1 cellular context compared by ENCODE assay signal in genomic region chr12:51341259-51342007, GRCh38.
TF ChIP-seq lines count a peak whose summit lies in the region.

No MANE protein-coding gene starts in this region.

TF ChIP-seq in HepG2, 621 proteins besides CTCF, POLR2A, EP300 and RAD21 (continues in another document):
- TF ChIP-seq ZEB1 (IDR thresholded peaks at IDR 0.05; ENCODE audit: insufficient replicate concordance, low read depth) (no peak), GTF3A (CRISPR knock-in tag; conservative IDR thresholded peaks at IDR 0.05) (no peak), WIZ (CRISPR knock-in tag; IDR thresholded peaks at IDR 0.05) (no peak), ZNF232 (CRISPR knock-in tag; IDR thresholded peaks at IDR 0.05; ENCODE audit: borderline replicate concordance) (no peak), U2AF2 (IDR thresholded peaks at IDR 0.05; ENCODE audit: low read depth, low read length) (no peak), ZNF879 (CRISPR knock-in tag; IDR thresholded peaks at IDR 0.05) (no peak), ERF (CRISPR knock-in tag; IDR thresholded peaks at IDR 0.05) (no peak), ZBTB49 (CRISPR knock-in tag; IDR thresholded peaks at IDR 0.05; ENCODE audit: borderline replicate concordance) (no peak), ZNF432 (CRISPR knock-in tag; IDR thresholded peaks at IDR 0.05; ENCODE audit: borderline replicate concordance) (no peak), PAWR (CRISPR knock-in tag; IDR thresholded peaks at IDR 0.05; ENCODE audit: borderline replicate concordance) (no peak), ZNF678 (CRISPR knock-in tag; IDR thresholded peaks at IDR 0.05) (no peak), SNAPC4 (CRISPR knock-in tag; IDR thresholded peaks at IDR 0.05) (no peak), MAFK (conservative IDR thresholded peaks at IDR 0.05 in 1 of 2, IDR thresholded peaks at IDR 0.05 in 1 of 2; ENCODE audit: low read length in 2 of 2) (no peak), RCOR2 (CRISPR knock-in tag; IDR thresholded peaks at IDR 0.05) (no peak), ZFAT (CRISPR knock-in tag; conservative IDR thresholded peaks at IDR 0.05) (no peak), POGZ (CRISPR knock-in tag; IDR thresholded peaks at IDR 0.05) (no peak), ISX (CRISPR knock-in tag; conservative IDR thresholded peaks at IDR 0.05) (0 out of 2 replicates have a peak, but pooled peaks have one; percentile 43), NR2F6 (IDR thresholded peaks at IDR 0.05) (peak; percentile 86), NR2F6 (CRISPR knock-in tag; IDR thresholded peaks at IDR 0.05) (peak; percentile 82), FOXK1 (CRISPR knock-in tag; IDR thresholded peaks at IDR 0.05; ENCODE audit: borderline replicate concordance, low read depth) (peak; percentile 15; the same call in 1 of the 2 replicates), ZNF337 (CRISPR knock-in tag; IDR thresholded peaks at IDR 0.05; ENCODE audit: borderline replicate concordance, low read depth) (no peak), E2F2 (CRISPR knock-in tag; IDR thresholded peaks at IDR 0.05; ENCODE audit: borderline replicate concordance) (no peak), NR2F1 (CRISPR knock-in tag; IDR thresholded peaks at IDR 0.05) (peak; percentile 79 to 85), SOX13 (IDR thresholded peaks at IDR 0.05) (no peak), SOX13 (CRISPR knock-in tag; conservative IDR thresholded peaks at IDR 0.05 in 1 of 2, IDR thresholded peaks at IDR 0.05 in 1 of 2) (no peak), ZHX2 (IDR thresholded peaks at IDR 0.05; ENCODE audit: low read depth) (no peak), ZHX2 (CRISPR knock-in tag; IDR thresholded peaks at IDR 0.05; ENCODE audit: borderline replicate concordance) (no peak), GPN1 (CRISPR knock-in tag; IDR thresholded peaks at IDR 0.05; ENCODE audit: borderline replicate concordance) (no peak), SCMH1 (CRISPR knock-in tag; IDR thresholded peaks at IDR 0.05; ENCODE audit: borderline replicate concordance) (no peak), MIXL1 (CRISPR knock-in tag; IDR thresholded peaks at IDR 0.05) (peak; percentile 46; the same call in 1 of the 2 replicates), CCDC6 (CRISPR knock-in tag; IDR thresholded peaks at IDR 0.05) (no peak), ZNF777 (CRISPR knock-in tag; IDR thresholded peaks at IDR 0.05) (peak; percentile 35; the same call in 1 of the 2 replicates), ZNF574 (CRISPR knock-in tag; IDR thresholded peaks at IDR 0.05) (0 out of 2 replicates have a peak, but pooled peaks have one; percentile 41), ZNF569 (CRISPR knock-in tag; IDR thresholded peaks at IDR 0.05; ENCODE audit: borderline replicate concordance) (no peak), SAP130 (CRISPR knock-in tag; IDR thresholded peaks at IDR 0.05; ENCODE audit: low read depth) (0 out of 2 replicates have a peak, but pooled peaks have one; percentile 15), THAP11 (CRISPR knock-in tag; IDR thresholded peaks at IDR 0.05) (0 out of 2 replicates have a peak, but pooled peaks have one; percentile 20), E2F1 (CRISPR knock-in tag; IDR thresholded peaks at IDR 0.05) (no peak), ZNF800 (CRISPR knock-in tag; IDR thresholded peaks at IDR 0.05) (no peak; the same call in 1 of the 2 replicates), KLF16 (CRISPR knock-in tag; IDR thresholded peaks at IDR 0.05) (peak in 1 of 2 experiments; percentile 42; a peak in 1 of 4 replicates), ARNT (IDR thresholded peaks at IDR 0.05) (no peak)
